In the genomic region with DNA sequence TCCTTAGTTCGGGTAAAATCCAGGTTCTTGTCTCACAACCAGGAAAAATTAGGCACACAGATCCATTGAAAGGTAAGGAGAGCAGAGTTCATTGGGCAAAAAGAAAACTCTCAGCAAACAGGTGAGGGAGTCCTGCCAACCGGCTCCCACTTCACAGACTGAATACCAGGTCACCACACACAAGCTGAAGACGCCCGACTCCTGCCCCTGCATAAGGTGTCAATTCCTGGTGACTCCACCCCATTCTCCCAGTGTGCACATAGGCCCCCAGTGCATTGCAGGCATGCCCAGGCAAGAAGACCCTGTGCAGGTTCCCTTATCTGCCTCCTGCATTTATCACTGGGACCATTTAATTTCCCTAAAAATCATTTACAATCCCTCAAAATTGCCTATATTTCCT, we compare ENCODE assay signal across 24 cellular contexts.
DNase-seq lines count a peak whose midpoint lies in the region; ATAC-seq, FAIRE-seq and TF ChIP-seq lines count a peak whose summit lies in the region.
"Had no signal": no experiment of that assay in that cellular context is flagged by ENCODE, and none has a peak within 500 bp of the region (broad histone marks: within the 10 kb centered on the region; RNA-seq: fewer than 3 reads in every experiment).

No MANE protein-coding gene starts in this region.

- CTCF ChIA-PET in HEK293 (lab: Yijun Ruan, JAX) (no interaction called here), H1 (lab: Charles Lee; ENCODE audit: partially characterized antibody) (interaction anchor here (0.9 kb wide), 1 partner anchor 35 kb away, joined by 3 read pairs; no protein-coding TSS in a partner anchor)

- H4K8ac ChIP-seq in H1 (ENCODE audit: extremely low read depth, insufficient read depth, low read length) = no peak overlapping the region; the same call in 1 of the 2 replicates

- no peaks in the 10 kb centered on the region for H3K36me3 Mint-ChIP-seq in neural progenitor cell
- H3K36me3 Mint-ChIP-seq in stimulated activated naive B cell treated with anti-CD40 and anti-IgM and Interleukin-4, amounts not matched to agents 10 μg/mL and 1 μg/mL and 100 μg/mL, for 72 hours = no peaks in the 10 kb centered on the region
- H3K36me3 Mint-ChIP-seq: CD4-positive, alpha-beta memory T cell had no signal

- H3K27me3 ChIP-seq in H1 (replicated peaks in 1 of 4; ENCODE audit: control insufficient read depth in 3 of 4, extremely low read depth in 1 of 4, insufficient read depth in 3 of 4, low read length in 3 of 4) = no peaks in the 10 kb centered on the region
- H3K27me3 ChIP-seq in neural progenitor cell = no peaks in the 10 kb centered on the region
- H3K27me3 ChIP-seq: SJSA1 had no signal

- no peak overlapping the region for H3K4ac ChIP-seq in H1 (replicated peaks; ENCODE audit: insufficient read length, low read depth, low read length)

- H3K23ac ChIP-seq in H1 (ENCODE audit: insufficient read length) = no peak overlapping the region

- H2AFZ ChIP-seq in H1 (ENCODE audit: low read length) = no peak overlapping the region; the same call in 1 of the 2 replicates
- H2AFZ ChIP-seq in neural progenitor cell (replicated peaks) = peak overlapping the region; percentile 11
- H2AFZ ChIP-seq: PC-9 had no signal

- DNase-seq in H1 (ENCODE audit: low read depth in 1 of 2, low spot score in 2 of 2) (no peak), neural progenitor cell (ENCODE audit: low spot score) (peak; percentile 48), NCI-H2081 (lab: John Stamatoyannopoulos, UW) (no peak), occipital lobe (lab: John Stamatoyannopoulos, UW) (no peak), GM19240 (ENCODE audit: insufficient read length, low spot score) (no peak)
- no peak for DNase-seq in stimulated activated naive B cell treated with anti-CD40 and anti-IgM and Interleukin-4, amounts not matched to agents 10 μg/mL and 1 μg/mL and 100 μg/mL, for 72 hours
- DNase-seq: C1 segment of cervical spinal cord; CD4-positive, alpha-beta memory T cell; COR-L47; IMR-90; KG1; MM.1S; NCI-H2029; NCI-H446 treated with DMSO at 0.1 percent for 48 hours; NCI-H526; NCI-H82; NK-92 treated with Interleukin-12 subunit alpha and Interleukin-12 subunit beta, amount 100 ng/mL, for 24 hours; PC-9; Right ventricle myocardium superior had no signal

- no peak for TF ChIP-seq CTCF in HEK293 (tag by site-specific recombination; IDR thresholded peaks at IDR 0.05)
- no peak for TF ChIP-seq CTCF in H1 (IDR thresholded peaks at IDR 0.05; ENCODE audit: control extremely low read depth in 1 of 3, insufficient read depth in 1 of 3, low read depth in 1 of 3, low read length in 3 of 3)
- no peak for TF ChIP-seq CTCF in neural progenitor cell (IDR thresholded peaks at IDR 0.05)

- WGBS in H1 (ENCODE audit: extremely low coverage in 1 of 2, insufficient coverage in 1 of 2, insufficient read length in 1 of 2, insufficient replicate concordance in 2 of 2, low coverage in 1 of 2, low lambda C conversion rate in 2 of 2, missing lambda C conversion rate in 1 of 2), 2 experiments = 10% methylated on average over 4 of the region's 4 CpGs; no CpG with 5 or more reads in 1 of the 2 experiments

- peak overlapping the region; percentile 47 for H2BK120ac ChIP-seq in H1 (replicated peaks; ENCODE audit: low read depth, low read length)

- no peak overlapping the region for H3K14ac ChIP-seq in H1 (ENCODE audit: insufficient read length)

- no peak overlapping the region for H2BK5ac ChIP-seq in H1 (ENCODE audit: low read depth, low read length)

- ATAC-seq in stimulated activated naive B cell treated with anti-CD40 and anti-IgM and Interleukin-4, amounts not matched to agents 10 μg/mL and 1 μg/mL and 100 μg/mL, for 72 hours (replicated peaks) = no peak
- ATAC-seq: A549 had no signal

- no peak overlapping the region for H2BK12ac ChIP-seq in H1 (ENCODE audit: low read depth, low read length)

- no peaks in the 10 kb centered on the region for H3K27me3 Mint-ChIP-seq in neural progenitor cell (ENCODE audit: insufficient read depth, low read depth)
- no peaks in the 10 kb centered on the region for H3K27me3 Mint-ChIP-seq in stimulated activated naive B cell treated with anti-CD40 and anti-IgM and Interleukin-4, amounts not matched to agents 10 μg/mL and 1 μg/mL and 100 μg/mL, for 72 hours

- peak; percentile 13 for FAIRE-seq in H1 (lab: Jason Lieb, UNC)
- FAIRE-seq: A549, G401.6, HTR-8/SVneo had no signal

- no peaks in the 10 kb centered on the region for H3K23me2 ChIP-seq in H1 (ENCODE audit: low read depth, low read length)

- H3K79me2 ChIP-seq in H1 (ENCODE audit: control insufficient read depth in 1 of 2, insufficient read depth in 2 of 2, low read length in 2 of 2) = no peaks in the 10 kb centered on the region
- no peaks in the 10 kb centered on the region for H3K79me2 ChIP-seq in neural progenitor cell (ENCODE audit: low read depth)

- H3K27ac Mint-ChIP-seq in neural progenitor cell = no peak overlapping the region
- H3K27ac Mint-ChIP-seq in stimulated activated naive B cell treated with anti-CD40 and anti-IgM and Interleukin-4, amounts not matched to agents 10 μg/mL and 1 μg/mL and 100 μg/mL, for 72 hours = no peak overlapping the region
- H3K27ac Mint-ChIP-seq: CD4-positive, alpha-beta memory T cell had no signal

- no peaks in the 10 kb centered on the region for H4K20me1 ChIP-seq in H1 (replicated peaks in 1 of 2; ENCODE audit: control insufficient read depth in 1 of 2, insufficient read depth in 2 of 2, low read length in 2 of 2)
- H4K20me1 ChIP-seq in neural progenitor cell (ENCODE audit: low read depth) = no peaks in the 10 kb centered on the region

- no peak for TF ChIP-seq RAD21 in H1 (IDR thresholded peaks at IDR 0.05 in 1 of 2, conservative IDR thresholded peaks at IDR 0.05 in 1 of 2; ENCODE audit: low read depth in 2 of 2, low read length in 2 of 2)

- H3K9me3 ChIP-seq in HEK293 (ENCODE audit: control insufficient read depth, insufficient read depth, low read depth, low read length) = no peaks in the 10 kb centered on the region
- no peaks in the 10 kb centered on the region for H3K9me3 ChIP-seq in H1 (ENCODE audit: insufficient read depth in 2 of 2, low read depth in 1 of 2, low read length in 1 of 2)
- H3K9me3 ChIP-seq in neural progenitor cell (ENCODE audit: low read depth) = no peaks in the 10 kb centered on the region
- H3K9me3 ChIP-seq: A549, SJSA1 had no signal

- H3K4me2 ChIP-seq in H1 (ENCODE audit: insufficient read depth in 1 of 2, low read depth in 2 of 2, low read length in 2 of 2) (peak overlapping the region in 1 of 2 experiments; percentile 56; a peak in 1 of 4 replicates), neural progenitor cell (peak overlapping the region; percentile 48)
- H3K4me2 ChIP-seq: A549, PC-9 had no signal

- peak overlapping the region; percentile 9 for H4K5ac ChIP-seq in H1 (ENCODE audit: insufficient read length, low read depth, low read length)

- H3K4me3 ChIP-seq in HEK293 (ENCODE audit: low read depth, low read length) (no peak overlapping the region), H1 (ENCODE audit: extremely low read depth in 1 of 4, insufficient read depth in 2 of 4, low read depth in 3 of 4, low read length in 4 of 4) (peak overlapping the region in 1 of 4 experiments; percentile 47; a peak in 2 of 8 replicates), neural progenitor cell (peak overlapping the region; percentile 9)
- H3K4me3 ChIP-seq: A549, PC-9, SJSA1 had no signal

- H3F3A ChIP-seq in neural progenitor cell (ENCODE audit: low read depth) = peaks cover 21% of the 10 kb centered on the region

- no peak for TF ChIP-seq EP300 in H1 (IDR thresholded peaks at IDR 0.05; ENCODE audit: borderline replicate concordance in 1 of 2, low read depth in 2 of 2, low read length in 2 of 2)

- H3K4me3 Mint-ChIP-seq in neural progenitor cell = no peak overlapping the region
- H3K4me3 Mint-ChIP-seq in stimulated activated naive B cell treated with anti-CD40 and anti-IgM and Interleukin-4, amounts not matched to agents 10 μg/mL and 1 μg/mL and 100 μg/mL, for 72 hours = no peak overlapping the region
- H3K4me3 Mint-ChIP-seq: CD4-positive, alpha-beta memory T cell had no signal

- peak overlapping the region; percentile 47 for H4K91ac ChIP-seq in H1 (replicated peaks; ENCODE audit: insufficient read length, low read length)

- no peak overlapping the region for H3K18ac ChIP-seq in H1 (ENCODE audit: extremely low read depth, low read length)

- H3K4me1 ChIP-seq in HEK293 (ENCODE audit: control insufficient read depth, insufficient read depth, low read length) = no peaks in the 10 kb centered on the region
- peaks cover 0 to 9% (median 4%) of the 10 kb centered on the region in 4 experiments; a peak in 5 of 7 replicates for H3K4me1 ChIP-seq in H1 (replicated peaks in 1 of 4; ENCODE audit: control insufficient read depth in 3 of 4, insufficient read depth in 4 of 4, low read length in 3 of 4)
- H3K4me1 ChIP-seq in neural progenitor cell = peaks cover 51% of the 10 kb centered on the region
- H3K4me1 ChIP-seq: A549, SJSA1 had no signal

- H3K9ac ChIP-seq in H1 (replicated peaks in 1 of 4; ENCODE audit: extremely low read depth in 1 of 4, low read depth in 3 of 4, low read length in 3 of 4) (no peak overlapping the region), neural progenitor cell (no peak overlapping the region)

- POLR2A ChIA-PET in HEK293 (lab: Yijun Ruan, JAX) = no interaction called here
- POLR2A ChIA-PET in H1 (lab: Charles Lee; ENCODE audit: partially characterized antibody) = no interaction called here

- H3K56ac ChIP-seq in H1 (replicated peaks; ENCODE audit: insufficient read length, low read depth, low read length) = no peak overlapping the region

- H3K4me1 Mint-ChIP-seq in neural progenitor cell = peaks cover 3% of the 10 kb centered on the region
- no peaks in the 10 kb centered on the region for H3K4me1 Mint-ChIP-seq in stimulated activated naive B cell treated with anti-CD40 and anti-IgM and Interleukin-4, amounts not matched to agents 10 μg/mL and 1 μg/mL and 100 μg/mL, for 72 hours
- H3K4me1 Mint-ChIP-seq: CD4-positive, alpha-beta memory T cell had no signal

- H2AK5ac ChIP-seq in H1 (ENCODE audit: low read depth, low read length) = no peak overlapping the region

- TF ChIP-seq POLR2A in H1 (IDR thresholded peaks at IDR 0.05; ENCODE audit: control extremely low read depth in 1 of 2, low read depth in 2 of 2, low read length in 2 of 2) = peak in 1 of 2 experiments; percentile 25; a peak in 1 of 3 replicates

- H2BK20ac ChIP-seq in H1 (ENCODE audit: low read length) = 0 out of 2 replicates have a peak overlapping the region, but pooled peaks have one; percentile 72

- no peaks in the 10 kb centered on the region for H3K79me1 ChIP-seq in H1 (ENCODE audit: low read depth, low read length)

- H2BK15ac ChIP-seq in H1 (ENCODE audit: low read length) = no peak overlapping the region

- H3K9me3 Mint-ChIP-seq in neural progenitor cell = no peaks in the 10 kb centered on the region
- H3K9me3 Mint-ChIP-seq in stimulated activated naive B cell treated with anti-CD40 and anti-IgM and Interleukin-4, amounts not matched to agents 10 μg/mL and 1 μg/mL and 100 μg/mL, for 72 hours = no peaks in the 10 kb centered on the region

- H3K36me3 ChIP-seq in HEK293 (ENCODE audit: control insufficient read depth in 2 of 2, insufficient read depth in 1 of 2, low read length in 2 of 2) = no peaks in the 10 kb centered on the region
- H3K36me3 ChIP-seq in H1 (ENCODE audit: control insufficient read depth in 2 of 4, insufficient read depth in 4 of 4, low read length in 3 of 4) = no peaks in the 10 kb centered on the region; a peak in 1 of 8 replicates
- no peaks in the 10 kb centered on the region for H3K36me3 ChIP-seq in neural progenitor cell
- H3K36me3 ChIP-seq: SJSA1 had no signal

- H3K27ac ChIP-seq in HEK293 (ENCODE audit: extremely low read depth, low read depth, low read length) = no peak overlapping the region
- peak overlapping the region; percentile 39; the same call in 1 of the 2 replicates for H3K27ac ChIP-seq in H1 (ENCODE audit: low read depth, low read length)
- peak overlapping the region; percentile 92 for H3K27ac ChIP-seq in neural progenitor cell
- H3K27ac ChIP-seq: A549, PC-9, SJSA1 had no signal
